Comparison of ENCODE assay signal across 2 cellular contexts in the genomic region with DNA sequence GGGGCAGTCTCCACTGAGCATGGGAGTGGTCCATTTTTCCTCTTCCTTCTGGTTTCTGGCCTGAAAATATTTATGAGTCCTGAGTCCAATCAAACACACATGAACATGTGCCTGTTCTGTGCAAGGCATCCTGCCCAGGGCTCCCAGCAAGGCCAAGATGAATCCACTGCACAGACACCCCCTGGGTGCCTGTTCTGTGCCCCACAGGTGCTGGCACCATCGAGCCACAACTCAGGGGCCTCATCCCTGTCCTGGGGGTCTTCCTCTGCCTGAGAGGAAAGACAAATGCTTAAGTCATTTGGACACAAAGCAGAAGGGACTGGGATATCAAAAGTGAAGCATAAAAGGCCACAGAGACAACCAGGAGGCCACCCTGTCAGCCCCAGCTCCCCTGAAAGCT.
TF ChIP-seq lines count a peak whose summit lies in the region.

No MANE protein-coding gene starts in this region.

TF ChIP-seq in A549, 52 proteins besides CTCF, POLR2A, EP300 and RAD21 (continued from another document):
- TF ChIP-seq, protein P1, sequence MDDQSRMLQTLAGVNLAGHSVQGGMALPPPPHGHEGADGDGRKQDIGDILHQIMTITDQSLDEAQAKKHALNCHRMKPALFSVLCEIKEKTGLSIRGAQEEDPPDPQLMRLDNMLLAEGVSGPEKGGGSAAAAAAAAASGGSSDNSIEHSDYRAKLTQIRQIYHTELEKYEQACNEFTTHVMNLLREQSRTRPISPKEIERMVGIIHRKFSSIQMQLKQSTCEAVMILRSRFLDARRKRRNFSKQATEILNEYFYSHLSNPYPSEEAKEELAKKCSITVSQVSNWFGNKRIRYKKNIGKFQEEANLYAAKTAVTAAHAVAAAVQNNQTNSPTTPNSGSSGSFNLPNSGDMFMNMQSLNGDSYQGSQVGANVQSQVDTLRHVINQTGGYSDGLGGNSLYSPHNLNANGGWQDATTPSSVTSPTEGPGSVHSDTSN (IDR thresholded peaks at IDR 0.05): no peak
- TF ChIP-seq FOXS1 (CRISPR knock-in tag; IDR thresholded peaks at IDR 0.05) (no peak), RNF2 (IDR thresholded peaks at IDR 0.05; ENCODE audit: borderline replicate concordance, low read depth) (no peak), BHLHE40 (IDR thresholded peaks at IDR 0.05; ENCODE audit: low read depth, low read length) (no peak), RFX5 (IDR thresholded peaks at IDR 0.05) (no peak), HOXA7 (CRISPR knock-in tag; IDR thresholded peaks at IDR 0.05) (no peak), SMC3 (IDR thresholded peaks at IDR 0.05) (no peak), MAFK (IDR thresholded peaks at IDR 0.05; ENCODE audit: partially characterized antibody) (no peak), NPAS2 (CRISPR knock-in tag; IDR thresholded peaks at IDR 0.05; ENCODE audit: borderline replicate concordance) (no peak)
- TF ChIP-seq, protein P2, sequence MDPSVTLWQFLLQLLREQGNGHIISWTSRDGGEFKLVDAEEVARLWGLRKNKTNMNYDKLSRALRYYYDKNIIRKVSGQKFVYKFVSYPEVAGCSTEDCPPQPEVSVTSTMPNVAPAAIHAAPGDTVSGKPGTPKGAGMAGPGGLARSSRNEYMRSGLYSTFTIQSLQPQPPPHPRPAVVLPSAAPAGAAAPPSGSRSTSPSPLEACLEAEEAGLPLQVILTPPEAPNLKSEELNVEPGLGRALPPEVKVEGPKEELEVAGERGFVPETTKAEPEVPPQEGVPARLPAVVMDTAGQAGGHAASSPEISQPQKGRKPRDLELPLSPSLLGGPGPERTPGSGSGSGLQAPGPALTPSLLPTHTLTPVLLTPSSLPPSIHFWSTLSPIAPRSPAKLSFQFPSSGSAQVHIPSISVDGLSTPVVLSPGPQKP (IDR thresholded peaks at IDR 0.05; ENCODE audit: low read depth, low read length): no peak

TF ChIP-seq in HEK293, 187 proteins besides CTCF, POLR2A, EP300 and RAD21 (continued from another document):
- TF ChIP-seq ZNF350 (tag by site-specific recombination; IDR thresholded peaks at IDR 0.05): no peak
